17 cellular contexts compared by ENCODE assay signal in genomic region chr1:94828251-94828650, GRCh38. TPM values are rescaled to one million over a fixed set of nuclear protein-coding genes. Genes with fewer than 3 reads are reported as not detected.
DNase-seq lines count a peak whose midpoint lies in the region; ATAC-seq and TF ChIP-seq lines count a peak whose summit lies in the region.
"Had no signal": no experiment of that assay in that cellular context is flagged by ENCODE, and none has a peak within 500 bp of the region (broad histone marks: within the 10 kb centered on the region; RNA-seq: fewer than 3 reads in every experiment).

No MANE protein-coding gene starts in this region.

- ATAC-seq in RWPE2 (ENCODE audit: low read depth) (peak; percentile 80), foreskin keratinocyte (peak; percentile 77), HG02885 (IDR thresholded peaks at IDR 0.05; ENCODE audit: poor library complexity, unreplicated experiment) (no peak), gastroesophageal sphincter (no peak)

- H4K20me1 ChIP-seq in smooth muscle cell (ENCODE audit: low read depth), result no peaks in the 10 kb centered on the region
- H4K20me1 ChIP-seq: BLaER1 had no signal

- H2AFZ ChIP-seq in smooth muscle cell (ENCODE audit: low read depth), result no peak overlapping the region

- no peaks in the 10 kb centered on the region for H3K36me3 ChIP-seq in RWPE2 (ENCODE audit: low read depth)
- H3K36me3 ChIP-seq in smooth muscle cell (ENCODE audit: low read depth), result no peaks in the 10 kb centered on the region
- no peaks in the 10 kb centered on the region for H3K36me3 ChIP-seq in gastroesophageal sphincter
- H3K36me3 ChIP-seq: HAP-1 had no signal

- DNase-seq in HT1080 (ENCODE audit: low read depth) (peak; percentile 20), RWPE2 (ENCODE audit: low spot score) (no peak), foreskin keratinocyte (peak; percentile 57 to 78), smooth muscle cell (lab: John Stamatoyannopoulos, UW; ENCODE audit: unreplicated experiment) (no peak), HCEC 1CT (no peak)
- DNase-seq: 8988T; AML-193; Caco-2; CD8-positive, alpha-beta memory T cell; DMS53; GF-D8; HFFc6 had no signal

- no peaks in the 10 kb centered on the region for H3K9me3 ChIP-seq in RWPE2 (ENCODE audit: severe bottlenecking)
- no peaks in the 10 kb centered on the region for H3K9me3 ChIP-seq in smooth muscle cell (replicated peaks; ENCODE audit: low read depth)
- no peaks in the 10 kb centered on the region for H3K9me3 ChIP-seq in gastroesophageal sphincter
- H3K9me3 ChIP-seq: BLaER1, Caco-2, HAP-1 had no signal

- H3K79me2 ChIP-seq in smooth muscle cell (ENCODE audit: low read depth), result no peaks in the 10 kb centered on the region

- TF ChIP-seq EP300 in gastroesophageal sphincter (IDR thresholded peaks at IDR 0.05), result no peak

- TF ChIP-seq POLR2A in gastroesophageal sphincter (IDR thresholded peaks at IDR 0.05), result no peak

- H3K4me3 ChIP-seq in RWPE2 (ENCODE audit: severe bottlenecking) (no peak overlapping the region), smooth muscle cell (no peak overlapping the region), gastroesophageal sphincter (no peak overlapping the region)
- H3K4me3 ChIP-seq: BLaER1, HAP-1 had no signal

- no peaks in the 10 kb centered on the region for H3F3A ChIP-seq in smooth muscle cell (ENCODE audit: low read depth)

- no peak overlapping the region for H3K4me2 ChIP-seq in smooth muscle cell
- H3K4me2 ChIP-seq: BLaER1 had no signal

- H3K27ac ChIP-seq in RWPE2 (ENCODE audit: poor library complexity, severe bottlenecking) (peak overlapping the region; percentile 7), foreskin keratinocyte (no peak overlapping the region), smooth muscle cell (ENCODE audit: low read depth) (peak overlapping the region; percentile 67), gastroesophageal sphincter (no peak overlapping the region)
- H3K27ac ChIP-seq: BLaER1 had no signal

- peaks cover 2% of the 10 kb centered on the region for H3K4me1 ChIP-seq in RWPE2 (ENCODE audit: insufficient read depth, poor library complexity, severe bottlenecking)
- no peaks in the 10 kb centered on the region for H3K4me1 ChIP-seq in foreskin keratinocyte
- H3K4me1 ChIP-seq in smooth muscle cell (ENCODE audit: low read depth), result no peaks in the 10 kb centered on the region
- H3K4me1 ChIP-seq in gastroesophageal sphincter, result no peaks in the 10 kb centered on the region
- H3K4me1 ChIP-seq: Caco-2, HAP-1 had no signal

- H3K9ac ChIP-seq in smooth muscle cell (ENCODE audit: low read depth), result no peak overlapping the region
- H3K9ac ChIP-seq: BLaER1 had no signal

- H3K27me3 ChIP-seq in RWPE2 (ENCODE audit: insufficient read depth, poor library complexity, severe bottlenecking) (no peaks in the 10 kb centered on the region), foreskin keratinocyte (no peaks in the 10 kb centered on the region), smooth muscle cell (ENCODE audit: low read depth) (no peaks in the 10 kb centered on the region), gastroesophageal sphincter (no peaks in the 10 kb centered on the region)
- H3K27me3 ChIP-seq: BLaER1 had no signal

- no peak for TF ChIP-seq CTCF in RWPE2 (IDR thresholded peaks at IDR 0.05; ENCODE audit: poor library complexity, severe bottlenecking)
- no peak for TF ChIP-seq CTCF in foreskin keratinocyte (conservative IDR thresholded peaks at IDR 0.05)
- no peak for TF ChIP-seq CTCF in smooth muscle cell (IDR thresholded peaks at IDR 0.05; ENCODE audit: borderline replicate concordance, insufficient read depth, poor library complexity, severe bottlenecking)
- TF ChIP-seq CTCF in gastroesophageal sphincter (IDR thresholded peaks at IDR 0.05), result no peak

RNA-seq across cellular contexts. Expression of gene SLC44A3, which starts 8.1 kb away (rescaled TPM):
- total RNA-seq in HT1080 (2014; rRNA removed; shearing (Covaris generic)), result 0.30 and 0.31 TPM in 2 replicates
- 0.19 and 0.62 TPM in 2 replicates for polyA plus RNA-seq in HT1080 (2015; cell fraction: cytosol; rRNA removed)
- 0.53 and 0.76 TPM in 2 replicates for polyA plus RNA-seq in HT1080 (2015; cell fraction: nucleus; rRNA removed)
- total RNA-seq in foreskin keratinocyte (2.0 and 2.1 TPM in 2 replicates), smooth muscle cell (3.3 and 10.0 TPM in 2 replicates), gastroesophageal sphincter (1 to 10 TPM in 3 of 4 donors, under 1 TPM in 1; 0.47 to 3.9 (median 1.2) TPM)
- polyA plus RNA-seq in foreskin keratinocyte (2.1 and 2.8 TPM in 2 replicates), smooth muscle cell (3.2 and 4.4 TPM in 2 replicates)
- polyA plus RNA-seq: IgD-negative memory B cell had no signal

Comparison
In these comparisons a context has a peak if more than half of its experiments do, and no peak if none do; other contexts are left out.
1. DNase-seq: peak in HT1080 (single experiment) and foreskin keratinocyte (2 of 2); none in RWPE2 (single experiment), smooth muscle cell (single experiment) and HCEC 1CT (single experiment).
2. ATAC-seq: peak in RWPE2 (single experiment) and foreskin keratinocyte (single experiment); none in HG02885 (single experiment) and gastroesophageal sphincter (single experiment).
3. H3K27ac ChIP-seq: peak in RWPE2 (single experiment) and smooth muscle cell (single experiment); none in foreskin keratinocyte (single experiment) and gastroesophageal sphincter (0 of 4).